ENCODE assay signal across 1 cellular context in genomic region chr12:46435625-46436024, GRCh38.
TF ChIP-seq lines count a peak whose summit lies in the region.

No MANE protein-coding gene starts in this region.

TF ChIP-seq in HCT116, 20 proteins besides CTCF, POLR2A, EP300 and RAD21 (continued from another document):
- TF ChIP-seq CBX3 (IDR thresholded peaks at IDR 0.05; ENCODE audit: low read depth): no peak
- TF ChIP-seq JUND (IDR thresholded peaks at IDR 0.05): no peak
- TF ChIP-seq EZH2phosphoT487 (IDR thresholded peaks at IDR 0.05; ENCODE audit: borderline replicate concordance): no peak
- TF ChIP-seq ELF1 (IDR thresholded peaks at IDR 0.05; ENCODE audit: borderline replicate concordance, low read depth): no peak
